In the genomic region with DNA sequence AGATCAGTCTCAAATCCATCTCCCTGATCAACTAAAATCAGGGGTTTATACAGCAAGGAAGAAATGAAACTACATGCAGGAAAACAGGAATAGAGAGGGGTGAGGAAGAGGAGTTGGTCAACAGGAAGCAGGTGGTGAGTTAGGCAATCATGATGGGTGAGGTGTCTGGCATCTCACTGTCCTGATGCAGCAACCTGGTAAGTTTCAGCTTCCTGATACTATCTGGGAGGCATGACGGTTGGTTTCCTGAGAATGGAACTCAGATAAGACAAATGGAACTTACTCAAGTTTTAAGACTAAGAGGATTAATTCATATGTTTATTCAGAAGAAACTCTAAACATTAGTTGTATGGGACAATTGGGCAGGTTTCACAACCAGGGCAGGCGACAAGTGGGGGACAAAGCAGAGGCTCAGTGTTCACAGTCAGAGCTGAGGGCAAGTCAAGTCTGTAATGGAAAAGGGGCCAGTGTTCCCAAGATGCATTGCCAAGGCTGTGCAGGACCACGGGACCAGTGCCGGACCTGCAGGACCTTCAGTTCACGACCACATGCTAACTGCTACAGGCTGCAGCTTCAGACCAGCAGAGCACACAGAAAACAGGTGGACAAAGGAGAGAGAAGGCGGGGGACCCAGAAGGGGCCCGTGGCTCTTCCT, we compare ENCODE assay signal across 1 cellular context.
A peak's percentile ranks its signal among the peaks of the same experiment; 100 is the strongest.
TF ChIP-seq lines count a peak whose summit lies in the region.

No MANE protein-coding gene starts in this region.

TF ChIP-seq in HepG2, 621 proteins besides CTCF, POLR2A, EP300 and RAD21 (continued from another document and continues in another):
- TF ChIP-seq REPIN1 (CRISPR knock-in tag; IDR thresholded peaks at IDR 0.05; ENCODE audit: borderline replicate concordance, low read depth) (no peak), SIN3A (IDR thresholded peaks at IDR 0.05; ENCODE audit: borderline replicate concordance, low read depth, low read length) (no peak), ATF1 (CRISPR knock-in tag; IDR thresholded peaks at IDR 0.05) (no peak), ZBTB7B (CRISPR knock-in tag; IDR thresholded peaks at IDR 0.05) (no peak), ELF3 (CRISPR knock-in tag; IDR thresholded peaks at IDR 0.05) (peak; percentile 67; the same call in 1 of the 2 replicates), ZFP41 (CRISPR knock-in tag; IDR thresholded peaks at IDR 0.05; ENCODE audit: borderline replicate concordance) (no peak), ZNF781 (CRISPR knock-in tag; IDR thresholded peaks at IDR 0.05; ENCODE audit: borderline replicate concordance, not compliant biosample characterization) (no peak), SAP130 (CRISPR knock-in tag; IDR thresholded peaks at IDR 0.05; ENCODE audit: low read depth) (peak; percentile 60), NCOA1 (CRISPR knock-in tag; IDR thresholded peaks at IDR 0.05) (0 out of 2 replicates have a peak, but pooled peaks have one; percentile 44), ZNF747 (CRISPR knock-in tag; IDR thresholded peaks at IDR 0.05; ENCODE audit: borderline replicate concordance) (no peak), FOXC1 (CRISPR knock-in tag; IDR thresholded peaks at IDR 0.05; ENCODE audit: borderline replicate concordance) (peak; percentile 53; the same call in 1 of the 2 replicates), SMC3 (IDR thresholded peaks at IDR 0.05; ENCODE audit: low read length) (no peak), ZBTB3 (CRISPR knock-in tag; IDR thresholded peaks at IDR 0.05; ENCODE audit: borderline replicate concordance, low read depth) (no peak), CHCHD3 (CRISPR knock-in tag; IDR thresholded peaks at IDR 0.05) (no peak), ZNF720 (CRISPR knock-in tag; IDR thresholded peaks at IDR 0.05) (no peak), FOXM1 (CRISPR knock-in tag; IDR thresholded peaks at IDR 0.05) (no peak), TBP (CRISPR knock-in tag; IDR thresholded peaks at IDR 0.05) (no peak), RCOR2 (CRISPR knock-in tag; IDR thresholded peaks at IDR 0.05) (no peak), ZFAT (CRISPR knock-in tag; conservative IDR thresholded peaks at IDR 0.05) (no peak), ZNF768 (CRISPR knock-in tag; IDR thresholded peaks at IDR 0.05) (no peak)
- TF ChIP-seq, protein P1, sequence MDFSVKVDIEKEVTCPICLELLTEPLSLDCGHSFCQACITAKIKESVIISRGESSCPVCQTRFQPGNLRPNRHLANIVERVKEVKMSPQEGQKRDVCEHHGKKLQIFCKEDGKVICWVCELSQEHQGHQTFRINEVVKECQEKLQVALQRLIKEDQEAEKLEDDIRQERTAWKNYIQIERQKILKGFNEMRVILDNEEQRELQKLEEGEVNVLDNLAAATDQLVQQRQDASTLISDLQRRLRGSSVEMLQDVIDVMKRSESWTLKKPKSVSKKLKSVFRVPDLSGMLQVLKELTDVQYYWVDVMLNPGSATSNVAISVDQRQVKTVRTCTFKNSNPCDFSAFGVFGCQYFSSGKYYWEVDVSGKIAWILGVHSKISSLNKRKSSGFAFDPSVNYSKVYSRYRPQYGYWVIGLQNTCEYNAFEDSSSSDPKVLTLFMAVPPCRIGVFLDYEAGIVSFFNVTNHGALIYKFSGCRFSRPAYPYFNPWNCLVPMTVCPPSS (IDR thresholded peaks at IDR 0.05): no peak
- TF ChIP-seq, protein P2, sequence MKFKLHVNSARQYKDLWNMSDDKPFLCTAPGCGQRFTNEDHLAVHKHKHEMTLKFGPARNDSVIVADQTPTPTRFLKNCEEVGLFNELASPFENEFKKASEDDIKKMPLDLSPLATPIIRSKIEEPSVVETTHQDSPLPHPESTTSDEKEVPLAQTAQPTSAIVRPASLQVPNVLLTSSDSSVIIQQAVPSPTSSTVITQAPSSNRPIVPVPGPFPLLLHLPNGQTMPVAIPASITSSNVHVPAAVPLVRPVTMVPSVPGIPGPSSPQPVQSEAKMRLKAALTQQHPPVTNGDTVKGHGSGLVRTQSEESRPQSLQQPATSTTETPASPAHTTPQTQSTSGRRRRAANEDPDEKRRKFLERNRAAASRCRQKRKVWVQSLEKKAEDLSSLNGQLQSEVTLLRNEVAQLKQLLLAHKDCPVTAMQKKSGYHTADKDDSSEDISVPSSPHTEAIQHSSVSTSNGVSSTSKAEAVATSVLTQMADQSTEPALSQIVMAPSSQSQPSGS (CRISPR knock-in tag; IDR thresholded peaks at IDR 0.05): no peak
- TF ChIP-seq, protein P3, sequence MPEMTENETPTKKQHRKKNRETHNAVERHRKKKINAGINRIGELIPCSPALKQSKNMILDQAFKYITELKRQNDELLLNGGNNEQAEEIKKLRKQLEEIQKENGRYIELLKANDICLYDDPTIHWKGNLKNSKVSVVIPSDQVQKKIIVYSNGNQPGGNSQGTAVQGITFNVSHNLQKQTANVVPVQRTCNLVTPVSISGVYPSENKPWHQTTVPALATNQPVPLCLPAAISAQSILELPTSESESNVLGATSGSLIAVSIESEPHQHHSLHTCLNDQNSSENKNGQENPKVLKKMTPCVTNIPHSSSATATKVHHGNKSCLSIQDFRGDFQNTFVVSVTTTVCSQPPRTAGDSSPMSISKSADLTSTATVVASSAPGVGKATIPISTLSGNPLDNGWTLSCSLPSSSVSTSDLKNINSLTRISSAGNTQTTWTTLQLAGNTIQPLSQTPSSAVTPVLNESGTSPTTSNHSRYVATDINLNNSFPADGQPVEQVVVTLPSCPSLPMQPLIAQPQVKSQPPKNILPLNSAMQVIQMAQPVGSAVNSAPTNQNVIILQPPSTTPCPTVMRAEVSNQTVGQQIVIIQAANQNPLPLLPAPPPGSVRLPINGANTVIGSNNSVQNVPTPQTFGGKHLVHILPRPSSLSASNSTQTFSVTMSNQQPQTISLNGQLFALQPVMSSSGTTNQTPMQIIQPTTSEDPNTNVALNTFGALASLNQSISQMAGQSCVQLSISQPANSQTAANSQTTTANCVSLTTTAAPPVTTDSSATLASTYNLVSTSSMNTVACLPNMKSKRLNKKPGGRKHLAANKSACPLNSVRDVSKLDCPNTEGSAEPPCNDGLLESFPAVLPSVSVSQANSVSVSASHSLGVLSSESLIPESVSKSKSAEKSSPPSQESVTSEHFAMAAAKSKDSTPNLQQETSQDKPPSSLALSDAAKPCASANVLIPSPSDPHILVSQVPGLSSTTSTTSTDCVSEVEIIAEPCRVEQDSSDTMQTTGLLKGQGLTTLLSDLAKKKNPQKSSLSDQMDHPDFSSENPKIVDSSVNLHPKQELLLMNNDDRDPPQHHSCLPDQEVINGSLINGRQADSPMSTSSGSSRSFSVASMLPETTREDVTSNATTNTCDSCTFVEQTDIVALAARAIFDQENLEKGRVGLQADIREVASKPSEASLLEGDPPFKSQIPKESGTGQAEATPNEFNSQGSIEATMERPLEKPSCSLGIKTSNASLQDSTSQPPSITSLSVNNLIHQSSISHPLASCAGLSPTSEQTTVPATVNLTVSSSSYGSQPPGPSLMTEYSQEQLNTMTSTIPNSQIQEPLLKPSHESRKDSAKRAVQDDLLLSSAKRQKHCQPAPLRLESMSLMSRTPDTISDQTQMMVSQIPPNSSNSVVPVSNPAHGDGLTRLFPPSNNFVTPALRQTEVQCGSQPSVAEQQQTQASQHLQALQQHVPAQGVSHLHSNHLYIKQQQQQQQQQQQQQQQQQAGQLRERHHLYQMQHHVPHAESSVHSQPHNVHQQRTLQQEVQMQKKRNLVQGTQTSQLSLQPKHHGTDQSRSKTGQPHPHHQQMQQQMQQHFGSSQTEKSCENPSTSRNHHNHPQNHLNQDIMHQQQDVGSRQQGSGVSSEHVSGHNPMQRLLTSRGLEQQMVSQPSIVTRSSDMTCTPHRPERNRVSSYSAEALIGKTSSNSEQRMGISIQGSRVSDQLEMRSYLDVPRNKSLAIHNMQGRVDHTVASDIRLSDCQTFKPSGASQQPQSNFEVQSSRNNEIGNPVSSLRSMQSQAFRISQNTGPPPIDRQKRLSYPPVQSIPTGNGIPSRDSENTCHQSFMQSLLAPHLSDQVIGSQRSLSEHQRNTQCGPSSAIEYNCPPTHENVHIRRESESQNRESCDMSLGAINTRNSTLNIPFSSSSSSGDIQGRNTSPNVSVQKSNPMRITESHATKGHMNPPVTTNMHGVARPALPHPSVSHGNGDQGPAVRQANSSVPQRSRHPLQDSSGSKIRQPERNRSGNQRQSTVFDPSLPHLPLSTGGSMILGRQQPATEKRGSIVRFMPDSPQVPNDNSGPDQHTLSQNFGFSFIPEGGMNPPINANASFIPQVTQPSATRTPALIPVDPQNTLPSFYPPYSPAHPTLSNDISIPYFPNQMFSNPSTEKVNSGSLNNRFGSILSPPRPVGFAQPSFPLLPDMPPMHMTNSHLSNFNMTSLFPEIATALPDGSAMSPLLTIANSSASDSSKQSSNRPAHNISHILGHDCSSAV (CRISPR knock-in tag; IDR thresholded peaks at IDR 0.05; ENCODE audit: borderline replicate concordance): no peak
- TF ChIP-seq, protein P4, sequence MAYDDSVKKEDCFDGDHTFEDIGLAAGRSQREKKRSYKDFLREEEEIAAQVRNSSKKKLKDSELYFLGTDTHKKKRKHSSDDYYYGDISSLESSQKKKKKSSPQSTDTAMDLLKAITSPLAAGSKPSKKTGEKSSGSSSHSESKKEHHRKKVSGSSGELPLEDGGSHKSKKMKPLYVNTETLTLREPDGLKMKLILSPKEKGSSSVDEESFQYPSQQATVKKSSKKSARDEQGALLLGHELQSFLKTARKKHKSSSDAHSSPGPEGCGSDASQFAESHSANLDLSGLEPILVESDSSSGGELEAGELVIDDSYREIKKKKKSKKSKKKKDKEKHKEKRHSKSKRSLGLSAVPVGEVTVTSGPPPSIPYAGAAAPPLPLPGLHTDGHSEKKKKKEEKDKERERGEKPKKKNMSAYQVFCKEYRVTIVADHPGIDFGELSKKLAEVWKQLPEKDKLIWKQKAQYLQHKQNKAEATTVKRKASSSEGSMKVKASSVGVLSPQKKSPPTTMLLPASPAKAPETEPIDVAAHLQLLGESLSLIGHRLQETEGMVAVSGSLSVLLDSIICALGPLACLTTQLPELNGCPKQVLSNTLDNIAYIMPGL (CRISPR knock-in tag; IDR thresholded peaks at IDR 0.05; ENCODE audit: borderline replicate concordance in 1 of 2, low read depth in 1 of 2): 0 out of 4 replicates have a peak, but pooled peaks of 1 of the 2 experiments have one; percentile 30
- TF ChIP-seq, protein P5, sequence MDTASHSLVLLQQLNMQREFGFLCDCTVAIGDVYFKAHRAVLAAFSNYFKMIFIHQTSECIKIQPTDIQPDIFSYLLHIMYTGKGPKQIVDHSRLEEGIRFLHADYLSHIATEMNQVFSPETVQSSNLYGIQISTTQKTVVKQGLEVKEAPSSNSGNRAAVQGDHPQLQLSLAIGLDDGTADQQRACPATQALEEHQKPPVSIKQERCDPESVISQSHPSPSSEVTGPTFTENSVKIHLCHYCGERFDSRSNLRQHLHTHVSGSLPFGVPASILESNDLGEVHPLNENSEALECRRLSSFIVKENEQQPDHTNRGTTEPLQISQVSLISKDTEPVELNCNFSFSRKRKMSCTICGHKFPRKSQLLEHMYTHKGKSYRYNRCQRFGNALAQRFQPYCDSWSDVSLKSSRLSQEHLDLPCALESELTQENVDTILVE (CRISPR knock-in tag; IDR thresholded peaks at IDR 0.05): no peak
- TF ChIP-seq, protein P6, sequence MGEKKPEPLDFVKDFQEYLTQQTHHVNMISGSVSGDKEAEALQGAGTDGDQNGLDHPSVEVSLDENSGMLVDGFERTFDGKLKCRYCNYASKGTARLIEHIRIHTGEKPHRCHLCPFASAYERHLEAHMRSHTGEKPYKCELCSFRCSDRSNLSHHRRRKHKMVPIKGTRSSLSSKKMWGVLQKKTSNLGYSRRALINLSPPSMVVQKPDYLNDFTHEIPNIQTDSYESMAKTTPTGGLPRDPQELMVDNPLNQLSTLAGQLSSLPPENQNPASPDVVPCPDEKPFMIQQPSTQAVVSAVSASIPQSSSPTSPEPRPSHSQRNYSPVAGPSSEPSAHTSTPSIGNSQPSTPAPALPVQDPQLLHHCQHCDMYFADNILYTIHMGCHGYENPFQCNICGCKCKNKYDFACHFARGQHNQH (CRISPR knock-in tag; IDR thresholded peaks at IDR 0.05): no peak
- TF ChIP-seq, protein P7, sequence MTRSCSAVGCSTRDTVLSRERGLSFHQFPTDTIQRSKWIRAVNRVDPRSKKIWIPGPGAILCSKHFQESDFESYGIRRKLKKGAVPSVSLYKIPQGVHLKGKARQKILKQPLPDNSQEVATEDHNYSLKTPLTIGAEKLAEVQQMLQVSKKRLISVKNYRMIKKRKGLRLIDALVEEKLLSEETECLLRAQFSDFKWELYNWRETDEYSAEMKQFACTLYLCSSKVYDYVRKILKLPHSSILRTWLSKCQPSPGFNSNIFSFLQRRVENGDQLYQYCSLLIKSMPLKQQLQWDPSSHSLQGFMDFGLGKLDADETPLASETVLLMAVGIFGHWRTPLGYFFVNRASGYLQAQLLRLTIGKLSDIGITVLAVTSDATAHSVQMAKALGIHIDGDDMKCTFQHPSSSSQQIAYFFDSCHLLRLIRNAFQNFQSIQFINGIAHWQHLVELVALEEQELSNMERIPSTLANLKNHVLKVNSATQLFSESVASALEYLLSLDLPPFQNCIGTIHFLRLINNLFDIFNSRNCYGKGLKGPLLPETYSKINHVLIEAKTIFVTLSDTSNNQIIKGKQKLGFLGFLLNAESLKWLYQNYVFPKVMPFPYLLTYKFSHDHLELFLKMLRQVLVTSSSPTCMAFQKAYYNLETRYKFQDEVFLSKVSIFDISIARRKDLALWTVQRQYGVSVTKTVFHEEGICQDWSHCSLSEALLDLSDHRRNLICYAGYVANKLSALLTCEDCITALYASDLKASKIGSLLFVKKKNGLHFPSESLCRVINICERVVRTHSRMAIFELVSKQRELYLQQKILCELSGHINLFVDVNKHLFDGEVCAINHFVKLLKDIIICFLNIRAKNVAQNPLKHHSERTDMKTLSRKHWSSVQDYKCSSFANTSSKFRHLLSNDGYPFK (CRISPR knock-in tag; IDR thresholded peaks at IDR 0.05; ENCODE audit: borderline replicate concordance): no peak
- TF ChIP-seq, protein P8, sequence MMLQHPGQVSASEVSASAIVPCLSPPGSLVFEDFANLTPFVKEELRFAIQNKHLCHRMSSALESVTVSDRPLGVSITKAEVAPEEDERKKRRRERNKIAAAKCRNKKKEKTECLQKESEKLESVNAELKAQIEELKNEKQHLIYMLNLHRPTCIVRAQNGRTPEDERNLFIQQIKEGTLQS (CRISPR knock-in tag; IDR thresholded peaks at IDR 0.05): no peak
- TF ChIP-seq, protein P9, sequence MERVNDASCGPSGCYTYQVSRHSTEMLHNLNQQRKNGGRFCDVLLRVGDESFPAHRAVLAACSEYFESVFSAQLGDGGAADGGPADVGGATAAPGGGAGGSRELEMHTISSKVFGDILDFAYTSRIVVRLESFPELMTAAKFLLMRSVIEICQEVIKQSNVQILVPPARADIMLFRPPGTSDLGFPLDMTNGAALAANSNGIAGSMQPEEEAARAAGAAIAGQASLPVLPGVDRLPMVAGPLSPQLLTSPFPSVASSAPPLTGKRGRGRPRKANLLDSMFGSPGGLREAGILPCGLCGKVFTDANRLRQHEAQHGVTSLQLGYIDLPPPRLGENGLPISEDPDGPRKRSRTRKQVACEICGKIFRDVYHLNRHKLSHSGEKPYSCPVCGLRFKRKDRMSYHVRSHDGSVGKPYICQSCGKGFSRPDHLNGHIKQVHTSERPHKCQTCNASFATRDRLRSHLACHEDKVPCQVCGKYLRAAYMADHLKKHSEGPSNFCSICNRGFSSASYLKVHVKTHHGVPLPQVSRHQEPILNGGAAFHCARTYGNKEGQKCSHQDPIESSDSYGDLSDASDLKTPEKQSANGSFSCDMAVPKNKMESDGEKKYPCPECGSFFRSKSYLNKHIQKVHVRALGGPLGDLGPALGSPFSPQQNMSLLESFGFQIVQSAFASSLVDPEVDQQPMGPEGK (CRISPR knock-in tag; IDR thresholded peaks at IDR 0.05): no peak
